ENCODE assay signal across 1 cellular context in genomic region chr22:46513908-46514550, GRCh38.
TF ChIP-seq lines count a peak whose summit lies in the region.

No MANE protein-coding gene starts in this region.

TF ChIP-seq in GM23338, 12 proteins besides CTCF, POLR2A, EP300 and RAD21:
- TF ChIP-seq ZNF462 (CRISPR knock-in tag; IDR thresholded peaks at IDR 0.05) = no peak
